Comparison of ENCODE assay signal across 8 cellular contexts in genomic region chr12:75977590-75977951, GRCh38. TPM values are rescaled to one million over a fixed set of nuclear protein-coding genes. Genes with fewer than 3 reads are reported as not detected.
A peak's percentile ranks its signal among the peaks of the same experiment; 100 is the strongest.
DNase-seq lines count a peak whose midpoint lies in the region; ATAC-seq and TF ChIP-seq lines count a peak whose summit lies in the region.

No MANE protein-coding gene starts in this region.

- H4K20me1 ChIP-seq in PC-3 (ENCODE audit: low read length): no peaks in the 10 kb centered on the region
- H4K20me1 ChIP-seq in fibroblast of lung (ENCODE audit: control insufficient read depth, extremely low read depth, insufficient read depth, low read length): no peaks in the 10 kb centered on the region

- BruUV-seq in PC-3 (replicated peaks; lab: Mats Ljungman, UMichigan): no TSS peak

- H3K9me2 ChIP-seq in PC-3 (replicated peaks; ENCODE audit: low read length): no peaks in the 10 kb centered on the region

- H3K36me3 ChIP-seq in PC-3 (ENCODE audit: low read depth, low read length) (no peaks in the 10 kb centered on the region), fibroblast of lung (ENCODE audit: control insufficient read depth, insufficient read depth, low read length) (no peaks in the 10 kb centered on the region), thoracic aorta (no peaks in the 10 kb centered on the region)

- CTCF ChIA-PET in PC-3 (lab: Charles Lee): interaction anchor here (0.7 to 0.8 kb wide), 2 partner anchors 24 to 71 kb away, joined by 3 read pairs; no protein-coding TSS in a partner anchor

- H3K27me3 ChIP-seq in PC-3 (ENCODE audit: low read length) (no peaks in the 10 kb centered on the region), fibroblast of lung (ENCODE audit: control insufficient read depth, insufficient read depth, low read length) (no peaks in the 10 kb centered on the region), thoracic aorta (replicated peaks; ENCODE audit: insufficient read depth) (no peaks in the 10 kb centered on the region)

- intact Hi-C loops in PC-3 (cut with micrococcal nuclease): loop anchor here (1.0 to 10.0 kb wide), 2 partner anchors 114 to 253 kb away; no protein-coding TSS in a partner anchor

- POLR2A ChIA-PET in PC-3 (lab: Charles Lee; ENCODE audit: unreplicated experiment): interaction anchor here (0.6 to 1.1 kb wide), 4 partner anchors 43 to 114 kb away, joined by 3 to 5 read pairs (median 3); partner anchors contain the start of gene PHLDA1

- no peak for ATAC-seq in PC-3
- ATAC-seq in thoracic aorta (ENCODE audit: insufficient number of reproducible peaks, low FRiP score, low read depth): no peak

- H3K9ac ChIP-seq in PC-3 (ENCODE audit: low read length): peak overlapping the region; percentile 84
- peak overlapping the region; percentile 21 for H3K9ac ChIP-seq in fibroblast of lung (ENCODE audit: insufficient read depth, low read length)

- peak overlapping the region; percentile 99 for H3K27ac ChIP-seq in PC-3 (ENCODE audit: low read length)
- peak overlapping the region; percentile 98 for H3K27ac ChIP-seq in fibroblast of lung (ENCODE audit: insufficient read depth, low read length)
- H3K27ac ChIP-seq in thoracic aorta: peak overlapping the region; percentile 64 to 84

- H3K4me1 ChIP-seq in PC-3 (ENCODE audit: insufficient read depth, low read length) (peaks cover 45% of the 10 kb centered on the region), fibroblast of lung (ENCODE audit: control insufficient read depth, extremely low read depth, insufficient read depth, low read length) (peaks cover 34% of the 10 kb centered on the region), thoracic aorta (ENCODE audit: control insufficient read depth in 1 of 2, low read depth in 2 of 2) (peaks cover 27 to 57% of the 10 kb centered on the region in 2 donors)

- H3F3A ChIP-seq in PC-3 (ENCODE audit: low read length, unreplicated experiment): peaks cover 21% of the 10 kb centered on the region

- no peaks in the 10 kb centered on the region for H3K9me3 ChIP-seq in PC-3 (ENCODE audit: low read length)
- no peaks in the 10 kb centered on the region for H3K9me3 ChIP-seq in fibroblast of lung (ENCODE audit: control insufficient read depth, insufficient read depth, low read depth, low read length)
- H3K9me3 ChIP-seq in thoracic aorta: no peaks in the 10 kb centered on the region

- DNase-seq in activated CD8-positive, alpha-beta memory T cell treated with anti-CD3 and anti-CD28 coated beads for 24 hours: peak; percentile 69
- no peak for DNase-seq in activated CD8-positive, alpha-beta memory T cell treated with anti-CD3 and anti-CD28 coated beads, Interleukin-2, amount 50 U/mL, for 4 hours
- DNase-seq in PC-3: no peak
- DNase-seq in fibroblast of lung (ENCODE audit: low read depth in 2 of 2): no peak
- DNase-seq in thoracic aorta (ENCODE audit: low spot score): no peak
- no peak for DNase-seq in pons (ENCODE audit: low spot score)
- DNase-seq in stimulated activated CD4-positive, alpha-beta T cell treated with anti-CD3 and anti-CD28 coated beads, Interleukin-4, amount 100 ng/mL, for 4 hours: no peak
- no peak for DNase-seq in dermis blood vessel endothelial cell

- TF ChIP-seq CTCF in PC-3 (conservative IDR thresholded peaks at IDR 0.05; ENCODE audit: low read depth, low read length) (no peak), fibroblast of lung (conservative IDR thresholded peaks at IDR 0.05 in 1 of 2, IDR thresholded peaks at IDR 0.05 in 1 of 2; ENCODE audit: low read depth in 1 of 2, low read length in 2 of 2) (no peak), thoracic aorta (IDR thresholded peaks at IDR 0.05) (no peak)

- H3K4me3 ChIP-seq in PC-3 (ENCODE audit: low read length) (no peak overlapping the region), fibroblast of lung (replicated peaks in 1 of 4; ENCODE audit: control extremely low read depth in 1 of 4, insufficient read depth in 1 of 4, low read depth in 3 of 4, low read length in 4 of 4) (no peak overlapping the region), thoracic aorta (no peak overlapping the region)

- H3K4me2 ChIP-seq in PC-3 (ENCODE audit: low read length) (peak overlapping the region; percentile 53), fibroblast of lung (ENCODE audit: extremely low read depth, insufficient read depth, low read length) (peak overlapping the region; percentile 61)

- H3K79me2 ChIP-seq in PC-3 (ENCODE audit: low read length) (no peaks in the 10 kb centered on the region; the same call in 1 of the 2 replicates), fibroblast of lung (ENCODE audit: control insufficient read depth, insufficient read depth, low read length) (no peaks in the 10 kb centered on the region)

- no peak overlapping the region for H2AFZ ChIP-seq in PC-3 (ENCODE audit: low read length)
- H2AFZ ChIP-seq in fibroblast of lung (ENCODE audit: low read length): no peak overlapping the region

RNA-seq across cellular contexts. Expression of gene PHLDA1, which starts 54.0 kb away (rescaled TPM):
- total RNA-seq in PC-3 (2014; rRNA removed) (181 and 218 TPM in 2 replicates), fibroblast of lung (127 and 252 TPM in 2 replicates), thoracic aorta (10 to 100 TPM; 27.3 to 35.3 TPM), dermis blood vessel endothelial cell (23.5 and 26.5 TPM in 2 replicates)
- polyA plus RNA-seq in fibroblast of lung: 48.1 and 125 TPM in 2 replicates
- 50.4 and 127 TPM in 2 replicates for polyA plus RNA-seq in fibroblast of lung (2012)
- 22.8 and 76.1 TPM in 2 replicates for polyA minus RNA-seq in fibroblast of lung (ENCODE audit: low replicate concordance)
